In genomic region chr22:45463691-45464090, GRCh38 we compare ENCODE assay signal across 7 cellular contexts. TPM values are rescaled to one million over a fixed set of nuclear protein-coding genes. Genes with fewer than 3 reads are reported as not detected.
"Had no signal": no experiment of that assay in that cellular context is flagged by ENCODE, and none has a peak within 500 bp of the region (broad histone marks: within the 10 kb centered on the region; RNA-seq: fewer than 3 reads in every experiment).

No MANE protein-coding gene starts in this region.

RNA-seq across cellular contexts. Expression of gene FBLN1, which starts 39.0 kb away (rescaled TPM):
- total RNA-seq: OCI-LY7 had no signal

RNA-seq across cellular contexts. Expression of gene RIBC2, which starts 50.2 kb away (rescaled TPM):
- total RNA-seq: Right ventricle myocardium superior, SJCRH30, SJSA1 had no signal
- polyA plus RNA-seq: SK-N-SH had no signal

RNA-seq across cellular contexts. Expression of gene SMC1B, which starts 50.3 kb away (rescaled TPM):
- total RNA-seq: Peyer's patch, Right ventricle myocardium inferior, Right ventricle myocardium superior, SJCRH30, SJSA1 had no signal
- polyA plus RNA-seq: SK-N-SH had no signal
